ENCODE assay signal across 8 cellular contexts in genomic region chr1:1374861-1375662, GRCh38. TPM values are rescaled to one million over a fixed set of nuclear protein-coding genes. Genes with fewer than 3 reads are reported as not detected.
DNase-seq lines count a peak whose midpoint lies in the region; ATAC-seq and TF ChIP-seq lines count a peak whose summit lies in the region.

Gene AURKAIP1 (minus strand): TSS chr1:1375207. CDS start chr1:1374756, 451 bp downstream.

- H3K27me3 ChIP-seq in upper lobe of right lung, result no peaks in the 10 kb centered on the region

- peak within 1 kb of the TSS; percentile 94 for H3K27ac Mint-ChIP-seq in T-helper 1 cell treated with Interleukin-12 subunit alpha and Interleukin-12 subunit beta and Interleukin-4 antibody, amounts not matched to agents 30 μg/mL and 1 μg/mL, for 36 hours

- peaks cover 6% of the 10 kb centered on the region for H3K36me3 ChIP-seq in upper lobe of right lung

- H3K36me3 Mint-ChIP-seq in T-helper 1 cell treated with Interleukin-12 subunit alpha and Interleukin-12 subunit beta and Interleukin-4 antibody, amounts not matched to agents 30 μg/mL and 1 μg/mL, for 36 hours (ENCODE audit: low read depth), result peaks cover 4% of the 10 kb centered on the region

- intact Hi-C loops in left cardiac atrium (cut with DNase I) (no loop called here), posterior vena cava (cut with DNase I) (loop anchor here in 1 of 2 donors (10.0 kb wide), 1 partner anchor 130 kb away; no protein-coding TSS in a partner anchor), upper lobe of right lung (cut with DNase I) (no loop called here)

- no peaks in the 10 kb centered on the region for H3K9me3 Mint-ChIP-seq in T-helper 1 cell treated with Interleukin-12 subunit alpha and Interleukin-12 subunit beta and Interleukin-4 antibody, amounts not matched to agents 30 μg/mL and 1 μg/mL, for 36 hours

- ATAC-seq in HG02884 (IDR thresholded peaks at IDR 0.05; ENCODE audit: unreplicated experiment) (peak; percentile 80), left cardiac atrium (peak; percentile 96 to 97), upper lobe of right lung (peak; percentile 95)

- in situ Hi-C loops in GM13977 (cut with MboI; ENCODE audit: low pct_unique_long_range_greater_than_20kb, low sequenced_read_pairs, unreplicated experiment), result no loop called here

- H3K4me1 Mint-ChIP-seq in T-helper 1 cell treated with Interleukin-12 subunit alpha and Interleukin-12 subunit beta and Interleukin-4 antibody, amounts not matched to agents 30 μg/mL and 1 μg/mL, for 36 hours (ENCODE audit: low read depth), result peaks cover 7% of the 10 kb centered on the region

- no peaks in the 10 kb centered on the region for H3K27me3 Mint-ChIP-seq in T-helper 1 cell treated with Interleukin-12 subunit alpha and Interleukin-12 subunit beta and Interleukin-4 antibody, amounts not matched to agents 30 μg/mL and 1 μg/mL, for 36 hours (ENCODE audit: low read depth)

- H3K27ac ChIP-seq in upper lobe of right lung, result peak within 1 kb of the TSS; percentile 96

- H3K4me3 Mint-ChIP-seq in T-helper 1 cell treated with Interleukin-12 subunit alpha and Interleukin-12 subunit beta and Interleukin-4 antibody, amounts not matched to agents 30 μg/mL and 1 μg/mL, for 36 hours, result peak within 1 kb of the TSS; percentile 90

- H3K4me1 ChIP-seq in upper lobe of right lung, result peaks cover 28% of the 10 kb centered on the region

- peak; percentile 38 for TF ChIP-seq CTCF in GM13977 (IDR thresholded peaks at IDR 0.05; ENCODE audit: extremely low read depth, insufficient read depth, missing control alignments)
- peak; percentile 35 for TF ChIP-seq CTCF in upper lobe of right lung (IDR thresholded peaks at IDR 0.05)

- H3K9me3 ChIP-seq in upper lobe of right lung, result no peaks in the 10 kb centered on the region

- DNase-seq in GM13977 (ENCODE audit: low spot score), result peak; percentile 99
- DNase-seq in NCI-H1694 (lab: John Stamatoyannopoulos, UW), result peak; percentile 97
- peak; percentile 99 for DNase-seq in amniotic stem cell (lab: John Stamatoyannopoulos, UW)
- DNase-seq in left cardiac atrium, result peak; percentile 99
- DNase-seq in posterior vena cava (ENCODE audit: low spot score), result peak; percentile 99
- peak; percentile 98 for DNase-seq in upper lobe of right lung

- H3K4me3 ChIP-seq in upper lobe of right lung, result peak within 1 kb of the TSS; percentile 98

RNA-seq across cellular contexts. Expression of gene AURKAIP1, which starts in this region (rescaled TPM):
- 100 to 1,000 TPM; 184 to 199 TPM for total RNA-seq in left cardiac atrium
- 10 to 100 TPM; 70.9 to 78.8 TPM for total RNA-seq in posterior vena cava
- 92.1 TPM for total RNA-seq in upper lobe of right lung

Comparison
In these comparisons a context has a peak if more than half of its experiments do, and no peak if none do; other contexts are left out.
1. Peak in every context shown above with its lines: DNase-seq, ATAC-seq, H3K4me3 ChIP-seq and H3K27ac ChIP-seq.